29 cellular contexts compared by ENCODE assay signal in genomic region chr1:43134640-43135039, GRCh38. TPM values are rescaled to one million over a fixed set of nuclear protein-coding genes. Genes with fewer than 3 reads are reported as not detected.
"Had no signal": no experiment of that assay in that cellular context is flagged by ENCODE, and none has a peak within 500 bp of the region (broad histone marks: within the 10 kb centered on the region; RNA-seq: fewer than 3 reads in every experiment).

No MANE protein-coding gene starts in this region.

- H3K4me1 ChIP-seq: neural progenitor cell, right atrium auricular region, tibial artery, uterus had no signal

- H3K9me3 Mint-ChIP-seq: natural killer cell had no signal

- DNase-seq: hypothalamus; immature natural killer cell; kidney; left ventricle myocardium inferior; naive B cell; natural killer cell; nephron progenitor cell; occipital lobe; ovary; stimulated activated CD4-positive, alpha-beta T cell treated with anti-CD3 and anti-CD28 coated beads, Interleukin-12 subunit alpha, Interleukin-12 subunit beta, amount 100 ng/mL, for 4 hours; stimulated activated CD4-positive, alpha-beta T cell treated with anti-CD3 and anti-CD28 coated beads, Interleukin-15, amount 100 ng/mL, for 24 hours; stimulated activated CD4-positive, alpha-beta T cell treated with anti-CD3 and anti-CD28 coated beads, Interleukin-2, amount 100 ng/mL, for 24 hours; stimulated activated CD4-positive, alpha-beta T cell treated with anti-CD3 and anti-CD28 coated beads, Interleukin-4, amount 100 ng/mL, for 1 hour; stimulated activated naive B cell treated with anti-CD40 and anti-IgM and Interleukin-4, amounts not matched to agents 10 μg/mL and 1 μg/mL and 100 μg/mL, for 72 hours; stimulated activated naive CD8-positive, alpha-beta T cell treated with anti-CD3 and anti-CD28 coated beads, Interleukin-15, Interleukin-2, amounts not matched to agents 100 U/mL and 50 U/mL, for 24 hours; stomach; tibial artery; trophoblast cell; uterus had no signal

- FAIRE-seq: islet of Langerhans, kidney had no signal

- H3K9me3 ChIP-seq: neutrophil, ovary, stomach, thoracic aorta, uterus had no signal

- H3K4me3 ChIP-seq: left ventricle myocardium inferior, lung, neural progenitor cell, ovary, right atrium auricular region, skin epidermis, stomach, thoracic aorta, tibial artery, uterus had no signal

- H2AFZ ChIP-seq: neural progenitor cell had no signal

- ATAC-seq: natural killer cell; sciatic nerve; stimulated activated naive B cell treated with anti-CD40 and anti-IgM and Interleukin-4, amounts not matched to agents 10 μg/mL and 1 μg/mL and 100 μg/mL, for 72 hours; stimulated activated naive CD8-positive, alpha-beta T cell treated with anti-CD3 and anti-CD28 coated beads, Interleukin-15, Interleukin-2, amounts not matched to agents 100 U/mL and 50 U/mL, for 24 hours had no signal

- H3K9ac ChIP-seq: neural progenitor cell had no signal

- H3K4me3 Mint-ChIP-seq: immature natural killer cell; mesothelial cell of epicardium; naive B cell; natural killer cell; nephron progenitor cell; neural progenitor cell; stimulated activated naive B cell treated with anti-CD40 and anti-IgM and Interleukin-4, amounts not matched to agents 10 μg/mL and 1 μg/mL and 100 μg/mL, for 72 hours had no signal

- H3K4me2 ChIP-seq: neural progenitor cell had no signal

- H3K27ac Mint-ChIP-seq: immature natural killer cell; mesothelial cell of epicardium; naive B cell; natural killer cell; nephron progenitor cell; neural progenitor cell; progenitor cell of endocrine pancreas; stimulated activated naive B cell treated with anti-CD40 and anti-IgM and Interleukin-4, amounts not matched to agents 10 μg/mL and 1 μg/mL and 100 μg/mL, for 72 hours had no signal

- H3K36me3 Mint-ChIP-seq: immature natural killer cell; natural killer cell; stimulated activated naive B cell treated with anti-CD40 and anti-IgM and Interleukin-4, amounts not matched to agents 10 μg/mL and 1 μg/mL and 100 μg/mL, for 72 hours had no signal

- H3K27me3 ChIP-seq: neural progenitor cell, ovary, right atrium auricular region, uterus had no signal

- H3K4me1 Mint-ChIP-seq: immature natural killer cell; naive B cell; natural killer cell; neural progenitor cell; stimulated activated naive B cell treated with anti-CD40 and anti-IgM and Interleukin-4, amounts not matched to agents 10 μg/mL and 1 μg/mL and 100 μg/mL, for 72 hours had no signal

- H3K27me3 Mint-ChIP-seq: progenitor cell of endocrine pancreas had no signal

- H3K36me3 ChIP-seq: left ventricle myocardium inferior, neural progenitor cell, neutrophil, ovary, right atrium auricular region, stomach, thoracic aorta, tibial artery, uterus had no signal

- H3K27ac ChIP-seq: left ventricle myocardium inferior, neural progenitor cell, neutrophil, ovary, right atrium auricular region, skin epidermis, stomach, thoracic aorta, tibial artery, uterus had no signal

RNA-seq across cellular contexts. Expression of gene CFAP57, which starts 37.5 kb away (rescaled TPM):
- total RNA-seq: left ventricle myocardium inferior had no signal
- polyA plus RNA-seq: immature natural killer cell had no signal
